Comparison of ENCODE assay signal across 19 cellular contexts in genomic region chr17:14738652-14738988, GRCh38.
DNase-seq lines count a peak whose midpoint lies in the region; ATAC-seq and TF ChIP-seq lines count a peak whose summit lies in the region.
"Had no signal": no experiment of that assay in that cellular context is flagged by ENCODE, and none has a peak within 500 bp of the region (broad histone marks: within the 10 kb centered on the region; RNA-seq: fewer than 3 reads in every experiment).

No MANE protein-coding gene starts in this region.

- peak overlapping the region; percentile 6 for H3K4me2 ChIP-seq in mammary epithelial cell (ENCODE audit: insufficient read depth, low read depth, low read length)

- H3K9ac ChIP-seq in mammary epithelial cell (ENCODE audit: insufficient read depth, low read length) (no peak overlapping the region), liver (ENCODE audit: low read depth in 1 of 2, low read length in 2 of 2) (no peak overlapping the region)

- CTCF ChIA-PET in mammary epithelial cell (lab: Charles Lee; ENCODE audit: low non-redundant PET), result no interaction called here

- H3K79me2 ChIP-seq in mammary epithelial cell (ENCODE audit: insufficient read depth, low read length), result no peaks in the 10 kb centered on the region

- no peak for TF ChIP-seq CTCF in NB4 (IDR thresholded peaks at IDR 0.05; ENCODE audit: low read depth, low read length)
- TF ChIP-seq CTCF in mammary epithelial cell (conservative IDR thresholded peaks at IDR 0.05 in 1 of 2, IDR thresholded peaks at IDR 0.05 in 1 of 2; ENCODE audit: extremely low read depth in 1 of 2, insufficient read depth in 1 of 2, low read depth in 1 of 2, low read length in 2 of 2), result no peak
- TF ChIP-seq CTCF in liver (IDR thresholded peaks at IDR 0.05; ENCODE audit: low read depth, low read length, missing input control), result no peak
- TF ChIP-seq CTCF in stomach (IDR thresholded peaks at IDR 0.05), result no peak

- no peaks in the 10 kb centered on the region for H4K20me1 ChIP-seq in mammary epithelial cell (ENCODE audit: insufficient read depth, low read length)

- H3K4me1 ChIP-seq in mammary epithelial cell (ENCODE audit: insufficient read depth, low read length) (peaks cover 30% of the 10 kb centered on the region), liver (ENCODE audit: control insufficient read depth in 4 of 4, insufficient read depth in 4 of 4, low read length in 3 of 4) (peaks cover 3 to 18% (median 7%) of the 10 kb centered on the region in 4 donors), stomach (no peaks in the 10 kb centered on the region)
- H3K4me1 ChIP-seq: prostate gland had no signal

- no peaks in the 10 kb centered on the region for H3K27me3 ChIP-seq in mammary epithelial cell (ENCODE audit: insufficient read depth, low read length)
- H3K27me3 ChIP-seq in liver (ENCODE audit: control insufficient read depth in 4 of 4, insufficient read depth in 4 of 4, low read length in 3 of 4), result no peaks in the 10 kb centered on the region
- H3K27me3 ChIP-seq in stomach, result no peaks in the 10 kb centered on the region

- TF ChIP-seq POLR2A in NB4 (IDR thresholded peaks at IDR 0.05; ENCODE audit: extremely low read depth, insufficient read length) (no peak), stomach (IDR thresholded peaks at IDR 0.05) (no peak)

- H3K4me1 Mint-ChIP-seq in activated T-helper 2 cell treated with anti-CD3 and anti-CD28 coated beads, Interferon-gamma antibody, Interleukin-2, Interleukin-4, amounts not matched to agents 10 μg/mL and 5 μg/mL and 100 μg/mL, durations not matched to agents 14 hours and 24 hours and 36 hours (ENCODE audit: low read depth), result no peaks in the 10 kb centered on the region
- H3K4me1 Mint-ChIP-seq: stimulated activated effector memory CD8-positive, alpha-beta T cell treated with anti-CD3 and anti-CD28 coated beads, Interleukin-12 subunit alpha, Interleukin-12 subunit beta, amount 100 ng/mL, for 72 hours had no signal

- dilution Hi-C loops in mammary epithelial cell (cut with HindIII; ENCODE audit: low sequenced_read_pairs), result no loop called here

- H3K36me3 ChIP-seq in mammary epithelial cell (ENCODE audit: insufficient read depth, low read length) (no peaks in the 10 kb centered on the region), liver (ENCODE audit: control insufficient read depth in 4 of 4, insufficient read depth in 3 of 4, low read depth in 1 of 4, low read length in 3 of 4) (no peaks in the 10 kb centered on the region), stomach (no peaks in the 10 kb centered on the region)
- H3K36me3 ChIP-seq: prostate gland, WERI-Rb-1 had no signal

- H3K27ac Mint-ChIP-seq in activated T-helper 2 cell treated with anti-CD3 and anti-CD28 coated beads, Interferon-gamma antibody, Interleukin-2, Interleukin-4, amounts not matched to agents 10 μg/mL and 5 μg/mL and 100 μg/mL, durations not matched to agents 14 hours and 24 hours and 36 hours, result no peak overlapping the region
- H3K27ac Mint-ChIP-seq: naive thymus-derived CD4-positive, alpha-beta T cell; stimulated activated effector memory CD8-positive, alpha-beta T cell treated with anti-CD3 and anti-CD28 coated beads, Interleukin-12 subunit alpha, Interleukin-12 subunit beta, amount 100 ng/mL, for 72 hours; T-helper 1 cell treated with Interleukin-12 subunit alpha and Interleukin-12 subunit beta and Interleukin-4 antibody, amounts not matched to agents 30 μg/mL and 1 μg/mL, for 36 hours had no signal

- no peaks in the 10 kb centered on the region for H3K9me3 Mint-ChIP-seq in activated T-helper 2 cell treated with anti-CD3 and anti-CD28 coated beads, Interferon-gamma antibody, Interleukin-2, Interleukin-4, amounts not matched to agents 10 μg/mL and 5 μg/mL and 100 μg/mL, durations not matched to agents 14 hours and 24 hours and 36 hours
- H3K9me3 Mint-ChIP-seq: naive thymus-derived CD4-positive, alpha-beta T cell; stimulated activated effector memory CD8-positive, alpha-beta T cell treated with anti-CD3 and anti-CD28 coated beads, Interleukin-12 subunit alpha, Interleukin-12 subunit beta, amount 100 ng/mL, for 72 hours; T-helper 1 cell treated with Interleukin-12 subunit alpha and Interleukin-12 subunit beta and Interleukin-4 antibody, amounts not matched to agents 30 μg/mL and 1 μg/mL, for 36 hours had no signal

- ATAC-seq in HG03432 (IDR thresholded peaks at IDR 0.05; ENCODE audit: unreplicated experiment), result no peak
- ATAC-seq: stimulated activated effector memory CD8-positive, alpha-beta T cell treated with anti-CD3 and anti-CD28 coated beads, Interleukin-12 subunit alpha, Interleukin-12 subunit beta, amount 100 ng/mL, for 72 hours had no signal

- no peak overlapping the region for H3K4me3 Mint-ChIP-seq in activated T-helper 2 cell treated with anti-CD3 and anti-CD28 coated beads, Interferon-gamma antibody, Interleukin-2, Interleukin-4, amounts not matched to agents 10 μg/mL and 5 μg/mL and 100 μg/mL, durations not matched to agents 14 hours and 24 hours and 36 hours (ENCODE audit: low read depth)
- H3K4me3 Mint-ChIP-seq: naive thymus-derived CD4-positive, alpha-beta T cell; stimulated activated effector memory CD8-positive, alpha-beta T cell treated with anti-CD3 and anti-CD28 coated beads, Interleukin-12 subunit alpha, Interleukin-12 subunit beta, amount 100 ng/mL, for 72 hours; T-helper 1 cell treated with Interleukin-12 subunit alpha and Interleukin-12 subunit beta and Interleukin-4 antibody, amounts not matched to agents 30 μg/mL and 1 μg/mL, for 36 hours had no signal

- H3K36me3 Mint-ChIP-seq in activated T-helper 2 cell treated with anti-CD3 and anti-CD28 coated beads, Interferon-gamma antibody, Interleukin-2, Interleukin-4, amounts not matched to agents 10 μg/mL and 5 μg/mL and 100 μg/mL, durations not matched to agents 14 hours and 24 hours and 36 hours (ENCODE audit: low read depth), result no peaks in the 10 kb centered on the region
- H3K36me3 Mint-ChIP-seq: naive thymus-derived CD4-positive, alpha-beta T cell; stimulated activated effector memory CD8-positive, alpha-beta T cell treated with anti-CD3 and anti-CD28 coated beads, Interleukin-12 subunit alpha, Interleukin-12 subunit beta, amount 100 ng/mL, for 72 hours had no signal

- DNase-seq in NB4 (ENCODE audit: low read depth) (no peak), mammary epithelial cell (no peak), stomach (no peak), NCI-H2081 treated with DMSO at 0.1 percent for 48 hours (lab: John Stamatoyannopoulos, UW) (no peak), NCI-H2171 (lab: John Stamatoyannopoulos, UW) (no peak)
- DNase-seq in activated T-helper 2 cell treated with anti-CD3 and anti-CD28 coated beads, Interferon-gamma antibody, Interleukin-2, Interleukin-4, amounts not matched to agents 10 μg/mL and 5 μg/mL and 100 μg/mL, durations not matched to agents 14 hours and 24 hours and 36 hours (ENCODE audit: low spot score), result no peak
- DNase-seq: activated CD4-positive, alpha-beta T cell treated with anti-CD3 and anti-CD28 coated beads, Interleukin-2, amount 50 U/mL, for 48 hours; activated naive CD4-positive, alpha-beta T cell treated with anti-CD3 and anti-CD28 coated beads, Interleukin-2, amount 50 U/mL, for 16 hours; activated T-cell treated with anti-CD3 and anti-CD28 coated beads, Interleukin-2, amount 50 U/mL, for 1 hour; COR-L47; NCI-H146; stimulated activated CD4-positive, alpha-beta T cell treated with anti-CD3 and anti-CD28 coated beads, Interleukin-12 subunit alpha, Interleukin-12 subunit beta, amount 100 ng/mL, for 4 hours had no signal

- H2AFZ ChIP-seq in mammary epithelial cell (ENCODE audit: low read depth, low read length), result no peak overlapping the region

- no peak for TF ChIP-seq RAD21 in liver (IDR thresholded peaks at IDR 0.05)

- H3K4me3 ChIP-seq in NB4 (ENCODE audit: low read depth, low read length) (peak overlapping the region; percentile 9), mammary epithelial cell (replicated peaks in 1 of 3; ENCODE audit: insufficient read depth in 1 of 3, low read depth in 2 of 3, low read length in 3 of 3) (no peak overlapping the region), liver (ENCODE audit: low read depth in 1 of 3, low read length in 3 of 3) (no peak overlapping the region), stomach (no peak overlapping the region)
- H3K4me3 ChIP-seq: prostate gland had no signal

- in situ Hi-C loops in mammary epithelial cell (cut with MboI; ENCODE audit: low sequenced_read_pairs in 2 of 2), result no loop called here

- peak overlapping the region; percentile 58 for H3K27ac ChIP-seq in mammary epithelial cell (ENCODE audit: insufficient read depth, low read depth, low read length)
- peak overlapping the region; percentile 73 to 85 for H3K27ac ChIP-seq in liver (ENCODE audit: low read depth in 1 of 2, low read length in 2 of 2)
- peak overlapping the region in 3 of 5 donors; percentile 24 to 61 (median 40) for H3K27ac ChIP-seq in stomach
- H3K27ac ChIP-seq: prostate gland, WERI-Rb-1 had no signal

- H3K27me3 Mint-ChIP-seq in activated T-helper 2 cell treated with anti-CD3 and anti-CD28 coated beads, Interferon-gamma antibody, Interleukin-2, Interleukin-4, amounts not matched to agents 10 μg/mL and 5 μg/mL and 100 μg/mL, durations not matched to agents 14 hours and 24 hours and 36 hours (ENCODE audit: low read depth), result no peaks in the 10 kb centered on the region

- WGBS in mammary epithelial cell (ENCODE audit: low coverage, missing lambda C conversion rate), result 84% methylated on average over 7 of the region's 7 CpGs
- 86% methylated on average over 7 of the region's 7 CpGs for WGBS in liver
- 89 to 94% (median 91%) methylated on average over 7 of the region's 7 CpGs for WGBS in stomach, 5 donors

- intact Hi-C loops in mammary epithelial cell (cut with micrococcal nuclease) (loop anchor here (1.0 to 5.0 kb wide), 6 partner anchors 38 to 1392 kb away; no protein-coding TSS in a partner anchor), stomach (cut with DNase I; ENCODE audit: low total_unique reads) (no loop called here)
- intact Hi-C loops in activated T-helper 2 cell treated with anti-CD3 and anti-CD28 coated beads, Interferon-gamma antibody, Interleukin-2, Interleukin-4, amounts not matched to agents 10 μg/mL and 5 μg/mL and 100 μg/mL, durations not matched to agents 14 hours and 24 hours and 36 hours (cut with micrococcal nuclease), result no loop called here

- no TSS peak for BruUV-seq in mammary epithelial cell (replicated peaks; lab: Mats Ljungman, UMichigan)

- no peak for TF ChIP-seq EP300 in stomach (IDR thresholded peaks at IDR 0.05)

- H3K9me3 ChIP-seq in mammary epithelial cell (replicated peaks; ENCODE audit: insufficient read depth, low read length), result no peaks in the 10 kb centered on the region
- H3K9me3 ChIP-seq in liver (ENCODE audit: control insufficient read depth in 4 of 4, low read length in 3 of 4), result no peaks in the 10 kb centered on the region
- H3K9me3 ChIP-seq in stomach, result no peaks in the 10 kb centered on the region
- H3K9me3 ChIP-seq: prostate gland had no signal

TF ChIP-seq in liver, 16 proteins besides CTCF, POLR2A, EP300 and RAD21 (continues in another document):
- TF ChIP-seq HNF4A (conservative IDR thresholded peaks at IDR 0.05), result no peak
